In the genomic region with DNA sequence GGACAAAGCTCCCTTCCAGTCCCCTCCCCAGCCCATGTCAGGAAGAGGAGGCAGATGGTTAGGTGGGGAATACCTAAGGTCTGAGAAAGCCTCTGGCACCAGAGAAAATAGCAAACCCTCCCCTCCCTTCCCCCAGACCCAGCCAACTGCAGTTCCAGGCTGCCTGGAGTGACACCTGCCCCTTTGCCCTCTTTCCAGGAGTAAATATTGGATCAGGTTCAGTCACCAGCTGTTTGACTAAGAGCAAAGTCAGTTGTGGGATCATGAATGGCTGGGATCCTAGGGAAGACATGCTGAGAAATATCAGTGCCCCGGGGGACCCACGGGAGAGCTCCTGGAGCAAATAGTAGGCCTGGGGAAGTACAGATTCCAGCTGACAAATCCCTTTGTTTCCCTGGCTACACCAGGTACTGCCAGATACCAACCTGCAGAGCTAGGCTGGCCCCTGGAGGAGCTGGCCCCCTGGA, we compare ENCODE assay signal across 1 cellular context.
TF ChIP-seq lines count a peak whose summit lies in the region.

No MANE protein-coding gene starts in this region.

TF ChIP-seq in HepG2, 621 proteins besides CTCF, POLR2A, EP300 and RAD21 (continued from another document and continues in another):
- TF ChIP-seq IRX3 (CRISPR knock-in tag; IDR thresholded peaks at IDR 0.05; ENCODE audit: borderline replicate concordance, low read depth) (no peak), RBAK (CRISPR knock-in tag; IDR thresholded peaks at IDR 0.05) (no peak), RELA (CRISPR knock-in tag; IDR thresholded peaks at IDR 0.05) (no peak), SMAD1 (CRISPR knock-in tag; IDR thresholded peaks at IDR 0.05; ENCODE audit: borderline replicate concordance, low read depth) (no peak), ATF7-NPFF (CRISPR knock-in tag; IDR thresholded peaks at IDR 0.05; ENCODE audit: low read depth) (no peak), POLR2G (IDR thresholded peaks at IDR 0.05; ENCODE audit: low read depth, low read length) (no peak), EEA1 (CRISPR knock-in tag; IDR thresholded peaks at IDR 0.05; ENCODE audit: borderline replicate concordance) (no peak), SRSF9 (IDR thresholded peaks at IDR 0.05; ENCODE audit: borderline replicate concordance, insufficient read depth, low read depth, low read length, poor library complexity, severe bottlenecking) (no peak), BRCA1 (CRISPR knock-in tag; IDR thresholded peaks at IDR 0.05) (no peak), KDM2A (CRISPR knock-in tag; IDR thresholded peaks at IDR 0.05; ENCODE audit: borderline replicate concordance, low read depth) (peak; percentile 48; the same call in 1 of the 2 replicates), EZH2 (conservative IDR thresholded peaks at IDR 0.05; ENCODE audit: low read depth, low read length) (no peak), ATF1 (CRISPR knock-in tag; IDR thresholded peaks at IDR 0.05) (no peak), LCORL (IDR thresholded peaks at IDR 0.05) (no peak), LCORL (CRISPR knock-in tag; IDR thresholded peaks at IDR 0.05) (peak; percentile 86; the same call in 1 of the 2 replicates), MLX (CRISPR knock-in tag; IDR thresholded peaks at IDR 0.05) (peak; percentile 56; the same call in 1 of the 2 replicates), MYPOP (CRISPR knock-in tag; IDR thresholded peaks at IDR 0.05) (no peak), KLF15 (CRISPR knock-in tag; IDR thresholded peaks at IDR 0.05; ENCODE audit: borderline replicate concordance) (no peak), ZNF616 (CRISPR knock-in tag; IDR thresholded peaks at IDR 0.05; ENCODE audit: low read depth) (no peak), ADNP (CRISPR knock-in tag; IDR thresholded peaks at IDR 0.05) (no peak), ZNF34 (CRISPR knock-in tag; IDR thresholded peaks at IDR 0.05; ENCODE audit: borderline replicate concordance) (no peak), DMAP1 (CRISPR knock-in tag; IDR thresholded peaks at IDR 0.05) (no peak), ZNF460 (CRISPR knock-in tag; IDR thresholded peaks at IDR 0.05; ENCODE audit: borderline replicate concordance) (no peak), RFXAP (CRISPR knock-in tag; IDR thresholded peaks at IDR 0.05; ENCODE audit: borderline replicate concordance) (no peak), NFKB2 (CRISPR knock-in tag; IDR thresholded peaks at IDR 0.05; ENCODE audit: borderline replicate concordance) (0 out of 2 replicates have a peak, but pooled peaks have one; percentile 1), AKAP8 (CRISPR knock-in tag; IDR thresholded peaks at IDR 0.05) (no peak), GABPA (IDR thresholded peaks at IDR 0.05; ENCODE audit: low read depth, low read length) (no peak), GABPA (CRISPR knock-in tag; IDR thresholded peaks at IDR 0.05; ENCODE audit: low read depth) (peak; percentile 44; the same call in 1 of the 2 replicates), GTF3A (CRISPR knock-in tag; conservative IDR thresholded peaks at IDR 0.05) (no peak), MLLT10 (CRISPR knock-in tag; IDR thresholded peaks at IDR 0.05) (no peak), ZNF496 (CRISPR knock-in tag; IDR thresholded peaks at IDR 0.05; ENCODE audit: insufficient replicate concordance) (no peak), MXI1 (IDR thresholded peaks at IDR 0.05; ENCODE audit: borderline replicate concordance, low read depth, low read length) (peak; percentile 29; the same call in 1 of the 3 replicates), ZBTB7B (CRISPR knock-in tag; IDR thresholded peaks at IDR 0.05) (peak; percentile 74; the same call in 1 of the 2 replicates), SNRNP70 (IDR thresholded peaks at IDR 0.05; ENCODE audit: low read depth, low read length) (no peak), ZBTB20 (CRISPR knock-in tag; IDR thresholded peaks at IDR 0.05; ENCODE audit: borderline replicate concordance, low read depth) (no peak; the same call in 1 of the 2 replicates)
- TF ChIP-seq, protein P1, sequence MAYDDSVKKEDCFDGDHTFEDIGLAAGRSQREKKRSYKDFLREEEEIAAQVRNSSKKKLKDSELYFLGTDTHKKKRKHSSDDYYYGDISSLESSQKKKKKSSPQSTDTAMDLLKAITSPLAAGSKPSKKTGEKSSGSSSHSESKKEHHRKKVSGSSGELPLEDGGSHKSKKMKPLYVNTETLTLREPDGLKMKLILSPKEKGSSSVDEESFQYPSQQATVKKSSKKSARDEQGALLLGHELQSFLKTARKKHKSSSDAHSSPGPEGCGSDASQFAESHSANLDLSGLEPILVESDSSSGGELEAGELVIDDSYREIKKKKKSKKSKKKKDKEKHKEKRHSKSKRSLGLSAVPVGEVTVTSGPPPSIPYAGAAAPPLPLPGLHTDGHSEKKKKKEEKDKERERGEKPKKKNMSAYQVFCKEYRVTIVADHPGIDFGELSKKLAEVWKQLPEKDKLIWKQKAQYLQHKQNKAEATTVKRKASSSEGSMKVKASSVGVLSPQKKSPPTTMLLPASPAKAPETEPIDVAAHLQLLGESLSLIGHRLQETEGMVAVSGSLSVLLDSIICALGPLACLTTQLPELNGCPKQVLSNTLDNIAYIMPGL (CRISPR knock-in tag; IDR thresholded peaks at IDR 0.05; ENCODE audit: borderline replicate concordance in 1 of 2, low read depth in 1 of 2), result no peak
- TF ChIP-seq, protein P2, sequence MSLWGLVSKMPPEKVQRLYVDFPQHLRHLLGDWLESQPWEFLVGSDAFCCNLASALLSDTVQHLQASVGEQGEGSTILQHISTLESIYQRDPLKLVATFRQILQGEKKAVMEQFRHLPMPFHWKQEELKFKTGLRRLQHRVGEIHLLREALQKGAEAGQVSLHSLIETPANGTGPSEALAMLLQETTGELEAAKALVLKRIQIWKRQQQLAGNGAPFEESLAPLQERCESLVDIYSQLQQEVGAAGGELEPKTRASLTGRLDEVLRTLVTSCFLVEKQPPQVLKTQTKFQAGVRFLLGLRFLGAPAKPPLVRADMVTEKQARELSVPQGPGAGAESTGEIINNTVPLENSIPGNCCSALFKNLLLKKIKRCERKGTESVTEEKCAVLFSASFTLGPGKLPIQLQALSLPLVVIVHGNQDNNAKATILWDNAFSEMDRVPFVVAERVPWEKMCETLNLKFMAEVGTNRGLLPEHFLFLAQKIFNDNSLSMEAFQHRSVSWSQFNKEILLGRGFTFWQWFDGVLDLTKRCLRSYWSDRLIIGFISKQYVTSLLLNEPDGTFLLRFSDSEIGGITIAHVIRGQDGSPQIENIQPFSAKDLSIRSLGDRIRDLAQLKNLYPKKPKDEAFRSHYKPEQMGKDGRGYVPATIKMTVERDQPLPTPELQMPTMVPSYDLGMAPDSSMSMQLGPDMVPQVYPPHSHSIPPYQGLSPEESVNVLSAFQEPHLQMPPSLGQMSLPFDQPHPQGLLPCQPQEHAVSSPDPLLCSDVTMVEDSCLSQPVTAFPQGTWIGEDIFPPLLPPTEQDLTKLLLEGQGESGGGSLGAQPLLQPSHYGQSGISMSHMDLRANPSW (CRISPR knock-in tag; IDR thresholded peaks at IDR 0.05; ENCODE audit: borderline replicate concordance), result no peak
- TF ChIP-seq, protein P3, sequence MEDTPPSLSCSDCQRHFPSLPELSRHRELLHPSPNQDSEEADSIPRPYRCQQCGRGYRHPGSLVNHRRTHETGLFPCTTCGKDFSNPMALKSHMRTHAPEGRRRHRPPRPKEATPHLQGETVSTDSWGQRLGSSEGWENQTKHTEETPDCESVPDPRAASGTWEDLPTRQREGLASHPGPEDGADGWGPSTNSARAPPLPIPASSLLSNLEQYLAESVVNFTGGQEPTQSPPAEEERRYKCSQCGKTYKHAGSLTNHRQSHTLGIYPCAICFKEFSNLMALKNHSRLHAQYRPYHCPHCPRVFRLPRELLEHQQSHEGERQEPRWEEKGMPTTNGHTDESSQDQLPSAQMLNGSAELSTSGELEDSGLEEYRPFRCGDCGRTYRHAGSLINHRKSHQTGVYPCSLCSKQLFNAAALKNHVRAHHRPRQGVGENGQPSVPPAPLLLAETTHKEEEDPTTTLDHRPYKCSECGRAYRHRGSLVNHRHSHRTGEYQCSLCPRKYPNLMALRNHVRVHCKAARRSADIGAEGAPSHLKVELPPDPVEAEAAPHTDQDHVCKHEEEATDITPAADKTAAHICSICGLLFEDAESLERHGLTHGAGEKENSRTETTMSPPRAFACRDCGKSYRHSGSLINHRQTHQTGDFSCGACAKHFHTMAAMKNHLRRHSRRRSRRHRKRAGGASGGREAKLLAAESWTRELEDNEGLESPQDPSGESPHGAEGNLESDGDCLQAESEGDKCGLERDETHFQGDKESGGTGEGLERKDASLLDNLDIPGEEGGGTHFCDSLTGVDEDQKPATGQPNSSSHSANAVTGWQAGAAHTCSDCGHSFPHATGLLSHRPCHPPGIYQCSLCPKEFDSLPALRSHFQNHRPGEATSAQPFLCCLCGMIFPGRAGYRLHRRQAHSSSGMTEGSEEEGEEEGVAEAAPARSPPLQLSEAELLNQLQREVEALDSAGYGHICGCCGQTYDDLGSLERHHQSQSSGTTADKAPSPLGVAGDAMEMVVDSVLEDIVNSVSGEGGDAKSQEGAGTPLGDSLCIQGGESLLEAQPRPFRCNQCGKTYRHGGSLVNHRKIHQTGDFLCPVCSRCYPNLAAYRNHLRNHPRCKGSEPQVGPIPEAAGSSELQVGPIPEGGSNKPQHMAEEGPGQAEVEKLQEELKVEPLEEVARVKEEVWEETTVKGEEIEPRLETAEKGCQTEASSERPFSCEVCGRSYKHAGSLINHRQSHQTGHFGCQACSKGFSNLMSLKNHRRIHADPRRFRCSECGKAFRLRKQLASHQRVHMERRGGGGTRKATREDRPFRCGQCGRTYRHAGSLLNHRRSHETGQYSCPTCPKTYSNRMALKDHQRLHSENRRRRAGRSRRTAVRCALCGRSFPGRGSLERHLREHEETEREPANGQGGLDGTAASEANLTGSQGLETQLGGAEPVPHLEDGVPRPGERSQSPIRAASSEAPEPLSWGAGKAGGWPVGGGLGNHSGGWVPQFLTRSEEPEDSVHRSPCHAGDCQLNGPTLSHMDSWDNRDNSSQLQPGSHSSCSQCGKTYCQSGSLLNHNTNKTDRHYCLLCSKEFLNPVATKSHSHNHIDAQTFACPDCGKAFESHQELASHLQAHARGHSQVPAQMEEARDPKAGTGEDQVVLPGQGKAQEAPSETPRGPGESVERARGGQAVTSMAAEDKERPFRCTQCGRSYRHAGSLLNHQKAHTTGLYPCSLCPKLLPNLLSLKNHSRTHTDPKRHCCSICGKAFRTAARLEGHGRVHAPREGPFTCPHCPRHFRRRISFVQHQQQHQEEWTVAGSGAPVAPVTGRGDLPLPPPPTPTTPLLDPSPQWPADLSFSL (CRISPR knock-in tag; IDR thresholded peaks at IDR 0.05), result peak; percentile 51; the same call in 1 of the 2 replicates
- TF ChIP-seq, protein P4, sequence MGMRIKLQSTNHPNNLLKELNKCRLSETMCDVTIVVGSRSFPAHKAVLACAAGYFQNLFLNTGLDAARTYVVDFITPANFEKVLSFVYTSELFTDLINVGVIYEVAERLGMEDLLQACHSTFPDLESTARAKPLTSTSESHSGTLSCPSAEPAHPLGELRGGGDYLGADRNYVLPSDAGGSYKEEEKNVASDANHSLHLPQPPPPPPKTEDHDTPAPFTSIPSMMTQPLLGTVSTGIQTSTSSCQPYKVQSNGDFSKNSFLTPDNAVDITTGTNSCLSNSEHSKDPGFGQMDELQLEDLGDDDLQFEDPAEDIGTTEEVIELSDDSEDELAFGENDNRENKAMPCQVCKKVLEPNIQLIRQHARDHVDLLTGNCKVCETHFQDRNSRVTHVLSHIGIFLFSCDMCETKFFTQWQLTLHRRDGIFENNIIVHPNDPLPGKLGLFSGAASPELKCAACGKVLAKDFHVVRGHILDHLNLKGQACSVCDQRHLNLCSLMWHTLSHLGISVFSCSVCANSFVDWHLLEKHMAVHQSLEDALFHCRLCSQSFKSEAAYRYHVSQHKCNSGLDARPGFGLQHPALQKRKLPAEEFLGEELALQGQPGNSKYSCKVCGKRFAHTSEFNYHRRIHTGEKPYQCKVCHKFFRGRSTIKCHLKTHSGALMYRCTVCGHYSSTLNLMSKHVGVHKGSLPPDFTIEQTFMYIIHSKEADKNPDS (CRISPR knock-in tag; IDR thresholded peaks at IDR 0.05), result no peak
- TF ChIP-seq, protein P5, sequence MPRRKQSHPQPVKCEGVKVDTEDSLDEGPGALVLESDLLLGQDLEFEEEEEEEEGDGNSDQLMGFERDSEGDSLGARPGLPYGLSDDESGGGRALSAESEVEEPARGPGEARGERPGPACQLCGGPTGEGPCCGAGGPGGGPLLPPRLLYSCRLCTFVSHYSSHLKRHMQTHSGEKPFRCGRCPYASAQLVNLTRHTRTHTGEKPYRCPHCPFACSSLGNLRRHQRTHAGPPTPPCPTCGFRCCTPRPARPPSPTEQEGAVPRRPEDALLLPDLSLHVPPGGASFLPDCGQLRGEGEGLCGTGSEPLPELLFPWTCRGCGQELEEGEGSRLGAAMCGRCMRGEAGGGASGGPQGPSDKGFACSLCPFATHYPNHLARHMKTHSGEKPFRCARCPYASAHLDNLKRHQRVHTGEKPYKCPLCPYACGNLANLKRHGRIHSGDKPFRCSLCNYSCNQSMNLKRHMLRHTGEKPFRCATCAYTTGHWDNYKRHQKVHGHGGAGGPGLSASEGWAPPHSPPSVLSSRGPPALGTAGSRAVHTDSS (CRISPR knock-in tag; conservative IDR thresholded peaks at IDR 0.05), result no peak
- TF ChIP-seq, protein P6, sequence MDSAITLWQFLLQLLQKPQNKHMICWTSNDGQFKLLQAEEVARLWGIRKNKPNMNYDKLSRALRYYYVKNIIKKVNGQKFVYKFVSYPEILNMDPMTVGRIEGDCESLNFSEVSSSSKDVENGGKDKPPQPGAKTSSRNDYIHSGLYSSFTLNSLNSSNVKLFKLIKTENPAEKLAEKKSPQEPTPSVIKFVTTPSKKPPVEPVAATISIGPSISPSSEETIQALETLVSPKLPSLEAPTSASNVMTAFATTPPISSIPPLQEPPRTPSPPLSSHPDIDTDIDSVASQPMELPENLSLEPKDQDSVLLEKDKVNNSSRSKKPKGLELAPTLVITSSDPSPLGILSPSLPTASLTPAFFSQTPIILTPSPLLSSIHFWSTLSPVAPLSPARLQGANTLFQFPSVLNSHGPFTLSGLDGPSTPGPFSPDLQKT (CRISPR knock-in tag; IDR thresholded peaks at IDR 0.05; ENCODE audit: borderline replicate concordance), result no peak
